25 cellular contexts compared by ENCODE assay signal in the genomic region with DNA sequence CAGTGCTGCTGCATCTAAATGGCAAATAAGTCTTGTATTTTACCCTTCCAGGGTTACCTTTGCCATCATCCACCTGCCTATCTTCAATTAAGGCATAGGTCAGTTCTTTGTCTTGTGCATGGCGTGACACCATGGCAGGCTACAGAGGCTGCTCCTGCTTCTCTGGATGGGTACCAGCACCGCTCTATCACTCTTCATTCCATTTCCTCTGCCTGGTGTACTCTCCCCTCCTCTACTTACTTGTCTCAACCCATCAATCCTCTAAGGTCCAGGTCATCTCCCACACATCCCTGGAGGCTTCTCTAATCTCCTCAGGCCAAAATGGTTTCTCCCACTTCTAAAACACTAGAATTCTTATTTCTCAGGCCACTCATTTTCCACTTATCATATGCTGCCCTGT.
"Had no signal": no experiment of that assay in that cellular context is flagged by ENCODE, and none has a peak within 500 bp of the region (broad histone marks: within the 10 kb centered on the region; RNA-seq: fewer than 3 reads in every experiment).

No MANE protein-coding gene starts in this region.

- H3K4me1 ChIP-seq: colonic mucosa, esophagus squamous epithelium, gastrocnemius medialis, heart right ventricle, left lung, lower lobe of right lung had no signal

- H3K27me3 ChIP-seq: colonic mucosa, esophagus squamous epithelium, gastrocnemius medialis, left lung had no signal

- H3K27ac ChIP-seq: colonic mucosa, epithelial cell of prostate, esophagus squamous epithelium, gastrocnemius medialis, heart right ventricle, left lung, lower lobe of right lung had no signal

- H3K4me3 ChIP-seq: colonic mucosa, esophagus squamous epithelium, gastrocnemius medialis, heart right ventricle, left lung, lower lobe of right lung had no signal

- DNase-seq: colonic mucosa; cortex of kidney; effector CD8-positive, alpha-beta T cell; effector memory CD8-positive, alpha-beta T cell; endodermal cell; erythroblast; esophagus squamous epithelium; foreskin fibroblast; foreskin melanocyte; gastrocnemius medialis; glutamatergic neuron; head of caudate nucleus; heart right ventricle; hippocampal formation; left cardiac atrium; left lung; left ventricle myocardium superior; lower lobe of right lung; mesendoderm; midbrain had no signal

- H3K36me3 ChIP-seq: colonic mucosa, esophagus squamous epithelium, gastrocnemius medialis, heart right ventricle, left lung, lower lobe of right lung had no signal

- ATAC-seq: effector memory CD8-positive, alpha-beta T cell; esophagus mucosa; gastrocnemius medialis; heart right ventricle; left cardiac atrium; left lung; left ventricle myocardium superior; lower lobe of right lung had no signal

- H3K9me3 ChIP-seq: colonic mucosa, esophagus squamous epithelium, gastrocnemius medialis, left lung, lower lobe of right lung had no signal

- FAIRE-seq: endometrium, islet of Langerhans, keratinocyte had no signal
